ENCODE assay signal across 8 cellular contexts in the genomic region with DNA sequence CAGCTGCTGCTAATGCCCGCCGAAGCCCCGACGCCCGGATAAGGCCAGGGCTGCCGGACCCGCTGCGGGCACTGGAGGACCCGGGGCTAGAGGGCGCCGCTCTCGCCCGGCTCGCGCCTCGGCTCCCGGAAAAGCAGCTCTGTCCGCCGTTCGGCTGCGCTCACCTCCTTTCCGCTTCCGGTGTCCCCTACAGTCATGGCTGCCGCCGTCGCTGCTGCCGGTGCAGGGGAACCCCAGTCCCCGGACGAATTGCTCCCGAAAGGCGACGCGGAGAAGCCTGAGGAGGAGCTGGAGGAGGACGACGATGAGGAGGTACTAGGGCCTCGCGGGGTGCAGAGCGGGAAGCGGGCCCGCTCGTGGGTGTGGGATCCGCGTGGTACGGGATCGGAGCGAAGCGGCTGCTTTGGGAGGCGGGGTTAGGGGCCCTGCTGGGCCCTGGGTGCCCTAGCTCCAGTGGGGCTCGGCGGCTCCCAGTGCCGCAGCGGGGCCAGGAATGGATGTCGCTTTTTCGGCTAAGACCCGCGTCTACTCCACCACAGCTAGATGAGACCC. TPM values are rescaled to one million over a fixed set of nuclear protein-coding genes. Genes with fewer than 3 reads are reported as not detected.
A peak's percentile ranks its signal among the peaks of the same experiment; 100 is the strongest.
DNase-seq lines count a peak whose midpoint lies in the region; ATAC-seq and TF ChIP-seq lines count a peak whose summit lies in the region.

A gene (plus strand): TSS at position 174 of the 552 bp plus-strand sequence. CDS start 22 bp downstream, at position 196.

- H3K4me3 Mint-ChIP-seq in WTC11, result peak within 1 kb of the TSS; percentile 99

- DNase-seq in AG04450 (ENCODE audit: low read depth, low spot score), result no peak
- DNase-seq in NCI-H2227 (lab: John Stamatoyannopoulos, UW; ENCODE audit: unreplicated experiment), result peak; percentile 86
- peak; percentile 90 for DNase-seq in WTC11 (ENCODE audit: low spot score)
- DNase-seq in cardiac fibroblast (ENCODE audit: low read depth in 2 of 2), result peak; percentile 85 to 89
- peak; percentile 90 for DNase-seq in inferior parietal cortex (ENCODE audit: extremely low spot score)
- DNase-seq in stimulated activated CD4-positive, alpha-beta T cell treated with anti-CD3 and anti-CD28 coated beads, Interleukin-12 subunit alpha, Interleukin-12 subunit beta, amount 100 ng/mL, for 4 hours, result peak; percentile 78

- peaks cover 39% of the 10 kb centered on the region for H3K36me3 Mint-ChIP-seq in WTC11

- H3K27me3 ChIP-seq in AG04450 (ENCODE audit: control insufficient read depth, insufficient read depth, low read length), result no peaks in the 10 kb centered on the region

- H3K27me3 Mint-ChIP-seq in WTC11 (ENCODE audit: low read depth), result no peaks in the 10 kb centered on the region; the same call in 1 of the 2 replicates

- CTCF ChIA-PET in AG04450 (lab: Charles Lee), result interaction anchor here (0.6 to 2.5 kb wide), 16 partner anchors 8 to 632 kb away, joined by 3 to 22 read pairs (median 4); no protein-coding TSS in a partner anchor
- CTCF ChIA-PET in WTC11 (lab: Charles Lee), result interaction anchor here (0.5 to 1.6 kb wide), 15 partner anchors 10 to 630 kb away, joined by 3 to 8 read pairs (median 4); a partner anchor contains a TSS

- H3K27ac ChIP-seq in AG04450 (ENCODE audit: low read depth, low read length), result peak within 1 kb of the TSS; percentile 39

- TF ChIP-seq CTCF in AG04450 (IDR thresholded peaks at IDR 0.05; ENCODE audit: low read depth, low read length) (peak; percentile 65), WTC11 (IDR thresholded peaks at IDR 0.05) (no peak), cardiac fibroblast (IDR thresholded peaks at IDR 0.05; ENCODE audit: low read depth, low read length) (peak; percentile 41)

- POLR2A ChIA-PET in AG04450 (lab: Yijun Ruan, JAX), result interaction anchor here (0.6 to 1.5 kb wide), 9 partner anchors 15 to 647 kb away, joined by 3 to 11 read pairs (median 4); a partner anchor contains a TSS
- POLR2A ChIA-PET in WTC11 (lab: Charles Lee), result interaction anchor here (0.9 to 1.6 kb wide), 4 partner anchors 16 to 36 kb away, joined by 3 to 9 read pairs (median 4); a partner anchor contains a TSS

- ATAC-seq in GM18868 (IDR thresholded peaks at IDR 0.05; ENCODE audit: unreplicated experiment), result peak; percentile 96
- peak; percentile 93 for ATAC-seq in HG03103 (IDR thresholded peaks at IDR 0.05; ENCODE audit: low read depth, unreplicated experiment)
- ATAC-seq in WTC11, result peak; percentile 99

- no peaks in the 10 kb centered on the region; the same call in none of the 2 replicates for H3K9me3 ChIP-seq in AG04450 (ENCODE audit: control insufficient read depth, insufficient read depth, low read length)

- peak within 1 kb of the TSS; percentile 99 for H3K27ac Mint-ChIP-seq in WTC11

- peaks cover 12% of the 10 kb centered on the region for H3K4me1 Mint-ChIP-seq in WTC11

- H3K9me3 Mint-ChIP-seq in WTC11, result peaks cover 17% of the 10 kb centered on the region

- peak within 1 kb of the TSS; percentile 96 for H3K4me3 ChIP-seq in AG04450 (ENCODE audit: low read depth, low read length)
- H3K4me3 ChIP-seq in cardiac fibroblast (replicated peaks in 1 of 2; ENCODE audit: low read depth in 2 of 2, low read length in 2 of 2), result peak within 1 kb of the TSS; percentile 91 to 94

TF ChIP-seq in WTC11, 78 proteins besides CTCF, POLR2A, EP300 and RAD21 (continues in another document):
- TF ChIP-seq SP1 (CRISPR knock-in tag; conservative IDR thresholded peaks at IDR 0.05), result peak; percentile 90
- TF ChIP-seq TP53 (CRISPR knock-in tag; IDR thresholded peaks at IDR 0.05), result peak; percentile 84
- TF ChIP-seq, protein P1, sequence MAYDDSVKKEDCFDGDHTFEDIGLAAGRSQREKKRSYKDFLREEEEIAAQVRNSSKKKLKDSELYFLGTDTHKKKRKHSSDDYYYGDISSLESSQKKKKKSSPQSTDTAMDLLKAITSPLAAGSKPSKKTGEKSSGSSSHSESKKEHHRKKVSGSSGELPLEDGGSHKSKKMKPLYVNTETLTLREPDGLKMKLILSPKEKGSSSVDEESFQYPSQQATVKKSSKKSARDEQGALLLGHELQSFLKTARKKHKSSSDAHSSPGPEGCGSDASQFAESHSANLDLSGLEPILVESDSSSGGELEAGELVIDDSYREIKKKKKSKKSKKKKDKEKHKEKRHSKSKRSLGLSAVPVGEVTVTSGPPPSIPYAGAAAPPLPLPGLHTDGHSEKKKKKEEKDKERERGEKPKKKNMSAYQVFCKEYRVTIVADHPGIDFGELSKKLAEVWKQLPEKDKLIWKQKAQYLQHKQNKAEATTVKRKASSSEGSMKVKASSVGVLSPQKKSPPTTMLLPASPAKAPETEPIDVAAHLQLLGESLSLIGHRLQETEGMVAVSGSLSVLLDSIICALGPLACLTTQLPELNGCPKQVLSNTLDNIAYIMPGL (CRISPR knock-in tag; IDR thresholded peaks at IDR 0.05), result peak; percentile 97
- TF ChIP-seq MYBL2 (CRISPR knock-in tag; IDR thresholded peaks at IDR 0.05), result peak; percentile 87
- TF ChIP-seq KAT7 (CRISPR knock-in tag; IDR thresholded peaks at IDR 0.05; ENCODE audit: borderline replicate concordance), result 0 out of 2 replicates have a peak, but pooled peaks have one; percentile 85
- TF ChIP-seq IRF2 (CRISPR knock-in tag; IDR thresholded peaks at IDR 0.05; ENCODE audit: borderline replicate concordance, low read depth), result no peak
- TF ChIP-seq PRRX2 (CRISPR knock-in tag; IDR thresholded peaks at IDR 0.05), result no peak
- TF ChIP-seq CREB1 (CRISPR knock-in tag; IDR thresholded peaks at IDR 0.05), result peak; percentile 83; the same call in 1 of the 2 replicates
- TF ChIP-seq ZNF121 (CRISPR knock-in tag; IDR thresholded peaks at IDR 0.05), result peak; percentile 99
- TF ChIP-seq, protein P2, sequence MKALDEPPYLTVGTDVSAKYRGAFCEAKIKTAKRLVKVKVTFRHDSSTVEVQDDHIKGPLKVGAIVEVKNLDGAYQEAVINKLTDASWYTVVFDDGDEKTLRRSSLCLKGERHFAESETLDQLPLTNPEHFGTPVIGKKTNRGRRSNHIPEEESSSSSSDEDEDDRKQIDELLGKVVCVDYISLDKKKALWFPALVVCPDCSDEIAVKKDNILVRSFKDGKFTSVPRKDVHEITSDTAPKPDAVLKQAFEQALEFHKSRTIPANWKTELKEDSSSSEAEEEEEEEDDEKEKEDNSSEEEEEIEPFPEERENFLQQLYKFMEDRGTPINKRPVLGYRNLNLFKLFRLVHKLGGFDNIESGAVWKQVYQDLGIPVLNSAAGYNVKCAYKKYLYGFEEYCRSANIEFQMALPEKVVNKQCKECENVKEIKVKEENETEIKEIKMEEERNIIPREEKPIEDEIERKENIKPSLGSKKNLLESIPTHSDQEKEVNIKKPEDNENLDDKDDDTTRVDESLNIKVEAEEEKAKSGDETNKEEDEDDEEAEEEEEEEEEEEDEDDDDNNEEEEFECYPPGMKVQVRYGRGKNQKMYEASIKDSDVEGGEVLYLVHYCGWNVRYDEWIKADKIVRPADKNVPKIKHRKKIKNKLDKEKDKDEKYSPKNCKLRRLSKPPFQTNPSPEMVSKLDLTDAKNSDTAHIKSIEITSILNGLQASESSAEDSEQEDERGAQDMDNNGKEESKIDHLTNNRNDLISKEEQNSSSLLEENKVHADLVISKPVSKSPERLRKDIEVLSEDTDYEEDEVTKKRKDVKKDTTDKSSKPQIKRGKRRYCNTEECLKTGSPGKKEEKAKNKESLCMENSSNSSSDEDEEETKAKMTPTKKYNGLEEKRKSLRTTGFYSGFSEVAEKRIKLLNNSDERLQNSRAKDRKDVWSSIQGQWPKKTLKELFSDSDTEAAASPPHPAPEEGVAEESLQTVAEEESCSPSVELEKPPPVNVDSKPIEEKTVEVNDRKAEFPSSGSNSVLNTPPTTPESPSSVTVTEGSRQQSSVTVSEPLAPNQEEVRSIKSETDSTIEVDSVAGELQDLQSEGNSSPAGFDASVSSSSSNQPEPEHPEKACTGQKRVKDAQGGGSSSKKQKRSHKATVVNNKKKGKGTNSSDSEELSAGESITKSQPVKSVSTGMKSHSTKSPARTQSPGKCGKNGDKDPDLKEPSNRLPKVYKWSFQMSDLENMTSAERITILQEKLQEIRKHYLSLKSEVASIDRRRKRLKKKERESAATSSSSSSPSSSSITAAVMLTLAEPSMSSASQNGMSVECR (CRISPR knock-in tag; IDR thresholded peaks at IDR 0.05; ENCODE audit: borderline replicate concordance), result peak; percentile 93
- TF ChIP-seq, protein P3, sequence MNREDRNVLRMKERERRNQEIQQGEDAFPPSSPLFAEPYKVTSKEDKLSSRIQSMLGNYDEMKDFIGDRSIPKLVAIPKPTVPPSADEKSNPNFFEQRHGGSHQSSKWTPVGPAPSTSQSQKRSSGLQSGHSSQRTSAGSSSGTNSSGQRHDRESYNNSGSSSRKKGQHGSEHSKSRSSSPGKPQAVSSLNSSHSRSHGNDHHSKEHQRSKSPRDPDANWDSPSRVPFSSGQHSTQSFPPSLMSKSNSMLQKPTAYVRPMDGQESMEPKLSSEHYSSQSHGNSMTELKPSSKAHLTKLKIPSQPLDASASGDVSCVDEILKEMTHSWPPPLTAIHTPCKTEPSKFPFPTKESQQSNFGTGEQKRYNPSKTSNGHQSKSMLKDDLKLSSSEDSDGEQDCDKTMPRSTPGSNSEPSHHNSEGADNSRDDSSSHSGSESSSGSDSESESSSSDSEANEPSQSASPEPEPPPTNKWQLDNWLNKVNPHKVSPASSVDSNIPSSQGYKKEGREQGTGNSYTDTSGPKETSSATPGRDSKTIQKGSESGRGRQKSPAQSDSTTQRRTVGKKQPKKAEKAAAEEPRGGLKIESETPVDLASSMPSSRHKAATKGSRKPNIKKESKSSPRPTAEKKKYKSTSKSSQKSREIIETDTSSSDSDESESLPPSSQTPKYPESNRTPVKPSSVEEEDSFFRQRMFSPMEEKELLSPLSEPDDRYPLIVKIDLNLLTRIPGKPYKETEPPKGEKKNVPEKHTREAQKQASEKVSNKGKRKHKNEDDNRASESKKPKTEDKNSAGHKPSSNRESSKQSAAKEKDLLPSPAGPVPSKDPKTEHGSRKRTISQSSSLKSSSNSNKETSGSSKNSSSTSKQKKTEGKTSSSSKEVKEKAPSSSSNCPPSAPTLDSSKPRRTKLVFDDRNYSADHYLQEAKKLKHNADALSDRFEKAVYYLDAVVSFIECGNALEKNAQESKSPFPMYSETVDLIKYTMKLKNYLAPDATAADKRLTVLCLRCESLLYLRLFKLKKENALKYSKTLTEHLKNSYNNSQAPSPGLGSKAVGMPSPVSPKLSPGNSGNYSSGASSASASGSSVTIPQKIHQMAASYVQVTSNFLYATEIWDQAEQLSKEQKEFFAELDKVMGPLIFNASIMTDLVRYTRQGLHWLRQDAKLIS (CRISPR knock-in tag; IDR thresholded peaks at IDR 0.05; ENCODE audit: borderline replicate concordance), result peak; percentile 94

RNA-seq across cellular contexts. Expression of the gene that starts here (rescaled TPM):
- 55.9 and 68.9 TPM in 2 replicates for polyA plus RNA-seq in AG04450 (2011; rRNA removed)
- 38.3 and 45.2 TPM in 2 replicates for polyA minus RNA-seq in AG04450 (2011; rRNA and poly(A)+ RNA removed)
- 131 to 146 TPM (median 135 TPM) in 3 replicates for total RNA-seq in WTC11 (2021)
